In genomic region chr19:35269425-35270117, GRCh38 we compare ENCODE assay signal across 8 cellular contexts. TPM values are rescaled to one million over a fixed set of nuclear protein-coding genes. Genes with fewer than 3 reads are reported as not detected.
DNase-seq lines count a peak whose midpoint lies in the region; TF ChIP-seq lines count a peak whose summit lies in the region.

No MANE protein-coding gene starts in this region.

- 1 to 4% methylated on average over 32 to 65 of the region's 66 CpGs for WGBS in GM23248 (ENCODE audit: low coverage in 1 of 2, low lambda C conversion rate in 2 of 2, missing lambda C conversion rate in 2 of 2), 2 experiments
- WGBS in thymus: 6% methylated on average over 66 of the region's 66 CpGs

- DNase-seq in EH (ENCODE audit: low read depth) (peak; percentile 79), GM23248 (peak; percentile 86), SK-N-DZ (ENCODE audit: low spot score) (peak; percentile 79), glomerular visceral epithelial cell (ENCODE audit: extremely low spot score) (peak; percentile 89), osteocyte (ENCODE audit: extremely low spot score, unreplicated experiment) (peak; percentile 94)
- DNase-seq in activated naive CD4-positive, alpha-beta T cell treated with anti-CD3 and anti-CD28 coated beads, Interleukin-2, amount 50 U/mL, for 16 hours: peak; percentile 73

- H3K79me2 ChIP-seq in GM23248 (ENCODE audit: insufficient read depth): peaks cover 28% of the 10 kb centered on the region

- no peaks in the 10 kb centered on the region; the same call in 1 of the 2 replicates for H3K4me1 ChIP-seq in GM23248 (ENCODE audit: insufficient read depth)
- H3K4me1 ChIP-seq in thymus (ENCODE audit: control insufficient read depth, insufficient read depth, low read length): peaks cover 11% of the 10 kb centered on the region

- peak overlapping the region; percentile 68; the same call in 1 of the 2 replicates for H2AFZ ChIP-seq in GM23248

- peak overlapping the region; percentile 83 for H3K9ac ChIP-seq in GM23248

- no peaks in the 10 kb centered on the region for H4K20me1 ChIP-seq in GM23248 (ENCODE audit: insufficient read depth)

- H3K27me3 ChIP-seq in GM23248 (replicated peaks; ENCODE audit: insufficient read depth) (no peaks in the 10 kb centered on the region), thymus (ENCODE audit: control insufficient read depth, insufficient read depth) (no peaks in the 10 kb centered on the region)

- H3K4me2 ChIP-seq in GM23248 (ENCODE audit: unreplicated experiment): peak overlapping the region; percentile 80

- no peak overlapping the region for H3K27ac Mint-ChIP-seq in osteocyte (ENCODE audit: unreplicated experiment)

- H3K36me3 ChIP-seq in GM23248 (ENCODE audit: low read depth) (peaks cover 9% of the 10 kb centered on the region; the same call in 1 of the 2 replicates), thymus (ENCODE audit: control insufficient read depth, insufficient read depth) (peaks cover 44% of the 10 kb centered on the region)

- H3F3A ChIP-seq in GM23248 (ENCODE audit: insufficient read depth): no peaks in the 10 kb centered on the region

- TF ChIP-seq CTCF in LNCAP (IDR thresholded peaks at IDR 0.05): peak; percentile 83
- peak; percentile 89 for TF ChIP-seq CTCF in osteocyte (IDR thresholded peaks at IDR 0.05)

- no peaks in the 10 kb centered on the region for H3K27me3 Mint-ChIP-seq in osteocyte (ENCODE audit: unreplicated experiment)

- H3K27ac ChIP-seq in GM23248 (0 out of 2 replicates have a peak overlapping the region, but pooled peaks have one; percentile 48), thymus (ENCODE audit: low read depth) (peak overlapping the region; percentile 94)

- no peaks in the 10 kb centered on the region for H3K9me3 Mint-ChIP-seq in osteocyte (ENCODE audit: unreplicated experiment)

- H3K4me1 Mint-ChIP-seq in osteocyte (ENCODE audit: unreplicated experiment): peaks cover 10% of the 10 kb centered on the region

- in situ Hi-C loops in GM23248 (cut with MboI): no loop called here

- H3K4me3 ChIP-seq in GM23248 (peak overlapping the region; percentile 75), thymus (ENCODE audit: low read length) (peak overlapping the region; percentile 94)

- no peaks in the 10 kb centered on the region for H3K9me3 ChIP-seq in GM23248 (ENCODE audit: low read depth)
- no peaks in the 10 kb centered on the region for H3K9me3 ChIP-seq in thymus (ENCODE audit: control insufficient read depth)

- no peaks in the 10 kb centered on the region for H3K9me2 ChIP-seq in GM23248 (ENCODE audit: insufficient read depth)

- H3K36me3 Mint-ChIP-seq in osteocyte (ENCODE audit: unreplicated experiment): peaks cover 26% of the 10 kb centered on the region

- H3K4me3 Mint-ChIP-seq in osteocyte (ENCODE audit: unreplicated experiment): peak overlapping the region; percentile 67

RNA-seq across cellular contexts. Expression of gene USF2, which starts 0.8 kb away (rescaled TPM):
- 55.8 and 64.6 TPM in 2 replicates for total RNA-seq in GM23248 (2014; rRNA removed; shearing (Covaris generic))
- 10.4 and 10.9 TPM in 2 replicates for polyA plus RNA-seq in GM23248 (2016; fragmentation: Nextera tagmentation; extraction: Ambion mirVana)
- 66.8 and 68.2 TPM in 2 replicates for polyA plus RNA-seq in SK-N-DZ (2014; cell fraction: cytosol; rRNA removed)
- polyA plus RNA-seq in SK-N-DZ (2014; cell fraction: nucleus; rRNA removed): 86.7 and 114 TPM in 2 replicates
- total RNA-seq in osteocyte: 112 and 115 TPM in 2 replicates
- polyA plus RNA-seq in thymus: 151 TPM

RNA-seq across cellular contexts. Expression of gene HAMP, which starts 12.8 kb away (rescaled TPM):
- total RNA-seq in GM23248 (2014; rRNA removed; shearing (Covaris generic)): not detected in 2 replicates
- polyA plus RNA-seq in GM23248 (2016; fragmentation: Nextera tagmentation; extraction: Ambion mirVana) (not detected in 2 replicates), thymus (6.8 TPM)
- 0.02 TPM in 1 of 2 replicates, not detected in the other for polyA plus RNA-seq in SK-N-DZ (2014; cell fraction: cytosol; rRNA removed)
- polyA plus RNA-seq in SK-N-DZ (2014; cell fraction: nucleus; rRNA removed): not detected in 2 replicates
- 0.68 TPM in 1 of 2 replicates, not detected in the other for total RNA-seq in osteocyte

RNA-seq across cellular contexts. Expression of gene LSR, which starts 20.8 kb away (rescaled TPM):
- not detected in 2 replicates for total RNA-seq in GM23248 (2014; rRNA removed; shearing (Covaris generic))
- polyA plus RNA-seq in GM23248 (2016; fragmentation: Nextera tagmentation; extraction: Ambion mirVana) (2.7 and 3.1 TPM in 2 replicates), thymus (20.1 TPM)
- polyA plus RNA-seq in SK-N-DZ (2014; cell fraction: cytosol; rRNA removed): 1.1 and 1.5 TPM in 2 replicates
- 0.12 and 0.30 TPM in 2 replicates for polyA plus RNA-seq in SK-N-DZ (2014; cell fraction: nucleus; rRNA removed)
- total RNA-seq in osteocyte: 0.29 and 0.83 TPM in 2 replicates

RNA-seq across cellular contexts. Expression of gene MAG, which starts 22.4 kb away (rescaled TPM):
- total RNA-seq in GM23248 (2014; rRNA removed; shearing (Covaris generic)): not detected in 2 replicates
- polyA plus RNA-seq in GM23248 (2016; fragmentation: Nextera tagmentation; extraction: Ambion mirVana) (not detected in 2 replicates), thymus (0.41 TPM)
- 2.2 TPM in 1 of 2 replicates, not detected in the other for polyA plus RNA-seq in SK-N-DZ (2014; cell fraction: cytosol; rRNA removed)
- not detected in 2 replicates for polyA plus RNA-seq in SK-N-DZ (2014; cell fraction: nucleus; rRNA removed)
- not detected in 2 replicates for total RNA-seq in osteocyte

RNA-seq across cellular contexts. Expression of gene FAM187B, which starts 41.0 kb away (rescaled TPM):
- not detected in 2 replicates for total RNA-seq in GM23248 (2014; rRNA removed; shearing (Covaris generic))
- polyA plus RNA-seq in GM23248 (2016; fragmentation: Nextera tagmentation; extraction: Ambion mirVana) (not detected in 2 replicates), thymus (0.09 TPM)
- polyA plus RNA-seq in SK-N-DZ (2014; cell fraction: cytosol; rRNA removed): not detected in 2 replicates
- polyA plus RNA-seq in SK-N-DZ (2014; cell fraction: nucleus; rRNA removed): not detected in 2 replicates
- total RNA-seq in osteocyte: not detected in 2 replicates

Comparison
In these comparisons a context has a peak if more than half of its experiments do, and no peak if none do; other contexts are left out.
1. Peak in every context shown above with its lines: DNase-seq, H3K4me3 ChIP-seq and H3K27ac ChIP-seq.